ENCODE assay signal across 8 cellular contexts in the genomic region with DNA sequence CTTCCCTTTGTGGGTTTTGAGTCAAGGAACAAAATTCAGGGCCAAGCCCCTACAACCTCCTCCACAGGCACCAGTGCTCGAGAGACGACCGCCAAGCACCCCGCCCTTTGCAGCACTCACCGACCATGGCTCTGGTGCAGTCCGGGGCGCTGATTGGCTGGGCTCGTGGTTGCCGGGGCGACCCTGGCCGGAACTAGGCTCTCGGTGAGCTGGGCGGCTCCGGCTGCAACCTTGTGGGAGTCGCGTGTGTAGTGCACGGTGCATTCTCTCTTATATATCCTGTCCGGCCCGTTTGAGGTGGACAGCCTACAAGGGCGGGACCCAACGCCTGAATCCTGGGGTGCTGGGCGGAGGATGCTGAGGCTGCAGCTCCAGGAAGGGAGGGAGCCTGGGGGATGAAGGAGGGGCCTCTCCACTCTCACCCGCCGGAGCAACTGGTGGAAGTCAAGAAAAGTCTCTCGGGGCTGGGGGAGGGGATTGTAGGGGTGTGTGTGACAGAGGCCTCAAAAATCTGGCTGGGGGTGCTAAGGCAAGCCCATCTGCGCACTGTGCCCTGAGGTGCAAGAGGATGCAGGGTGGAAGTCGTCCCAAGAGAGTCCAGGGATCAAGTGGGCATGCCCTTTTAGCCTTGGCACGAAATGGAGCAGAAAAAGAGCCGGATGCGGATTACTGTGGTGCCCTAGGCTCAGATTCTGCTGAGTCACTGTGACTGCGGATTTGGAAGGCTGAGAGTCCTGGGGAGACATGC. TPM values are rescaled to one million over a fixed set of nuclear protein-coding genes. Genes with fewer than 3 reads are reported as not detected.
A peak's percentile ranks its signal among the peaks of the same experiment; 100 is the strongest.
DNase-seq lines count a peak whose midpoint lies in the region; ATAC-seq and TF ChIP-seq lines count a peak whose summit lies in the region.

A gene (minus strand): TSS at position 248 of the 748 bp plus-strand sequence. CDS start 121 bp downstream, at position 127.

- TF ChIP-seq CTCF in AG04450 (IDR thresholded peaks at IDR 0.05; ENCODE audit: low read depth, low read length) (no peak), chondrocyte (IDR thresholded peaks at IDR 0.05) (no peak)

- H3K27me3 Mint-ChIP-seq in chondrocyte (ENCODE audit: low read depth): no peaks in the 10 kb centered on the region

- POLR2A ChIA-PET in AG04450 (lab: Yijun Ruan, JAX): interaction anchor here (0.6 to 1.9 kb wide), 8 partner anchors 9 to 181 kb away, joined by 3 to 18 read pairs (median 5); a partner anchor contains a TSS

- H3K4me3 ChIP-seq in AG04450 (ENCODE audit: low read depth, low read length): peak within 1 kb of the TSS; percentile 80

- CTCF ChIA-PET in AG04450 (lab: Charles Lee): interaction anchor here (0.8 to 6.0 kb wide), 4 partner anchors 17 to 331 kb away, joined by 3 to 28 read pairs (median 4); a partner anchor contains a TSS

- H3K27me3 ChIP-seq in AG04450 (ENCODE audit: control insufficient read depth, insufficient read depth, low read length): no peaks in the 10 kb centered on the region

- H3K9me3 ChIP-seq in AG04450 (ENCODE audit: control insufficient read depth, insufficient read depth, low read length): peaks cover 6% of the 10 kb centered on the region; the same call in 1 of the 2 replicates

- peak within 1 kb of the TSS; percentile 95 for H3K4me3 Mint-ChIP-seq in chondrocyte (ENCODE audit: unreplicated experiment)

- peaks cover 46% of the 10 kb centered on the region for H3K4me1 Mint-ChIP-seq in chondrocyte (ENCODE audit: low read depth)

- DNase-seq in AG04450 (ENCODE audit: low read depth, low spot score) (peak; percentile 97), NCI-H2227 treated with DMSO at 0.1 percent for 48 hours (lab: John Stamatoyannopoulos, UW) (peak; percentile 94), chondrocyte (ENCODE audit: low spot score) (peak; percentile 98), kidney glomerular epithelial cell (lab: John Stamatoyannopoulos, UW) (peak; percentile 95)
- DNase-seq in activated CD4-positive, alpha-beta T cell treated with anti-CD3 and anti-CD28 coated beads for 24 hours (ENCODE audit: low read depth in 2 of 2): peak; percentile 79 to 87
- DNase-seq in stimulated activated CD4-positive, alpha-beta T cell treated with anti-CD3 and anti-CD28 coated beads, Interleukin-1b, Interleukin-23, amount 100 ng/mL, for 1 hour (ENCODE audit: low read depth in 2 of 2): peak; percentile 53 to 72

- no peaks in the 10 kb centered on the region for H3K36me3 Mint-ChIP-seq in chondrocyte (ENCODE audit: low read depth)

- peak within 1 kb of the TSS; percentile 99 for H3K27ac ChIP-seq in AG04450 (ENCODE audit: low read depth, low read length)

- ATAC-seq in GM18870 (IDR thresholded peaks at IDR 0.05; ENCODE audit: unreplicated experiment): peak; percentile 87
- ATAC-seq in HG03139 (IDR thresholded peaks at IDR 0.05; ENCODE audit: unreplicated experiment): peak; percentile 97

- H3K27ac Mint-ChIP-seq in chondrocyte (ENCODE audit: unreplicated experiment): peak within 1 kb of the TSS; percentile 100

- H3K9me3 Mint-ChIP-seq in chondrocyte (ENCODE audit: low read depth): no peaks in the 10 kb centered on the region

RNA-seq across cellular contexts. Expression of the gene that starts here (rescaled TPM):
- 557 and 580 TPM in 2 replicates for polyA plus RNA-seq in AG04450 (2011; rRNA removed)
- 211 and 216 TPM in 2 replicates for polyA minus RNA-seq in AG04450 (2011; rRNA and poly(A)+ RNA removed)
- 64.3 to 345 TPM (median 68.8 TPM) in 3 replicates for total RNA-seq in chondrocyte

Comparison
In these comparisons a context has a peak if more than half of its experiments do, and no peak if none do; other contexts are left out.
1. Peak in every context shown above with its lines: DNase-seq, ATAC-seq, H3K4me3 ChIP-seq and H3K27ac ChIP-seq.